8 cellular contexts compared by ENCODE assay signal in genomic region chrX:72238183-72238582, GRCh38. TPM values are rescaled to one million over a fixed set of nuclear protein-coding genes. Genes with fewer than 3 reads are reported as not detected.
DNase-seq lines count a peak whose midpoint lies in the region; ATAC-seq and TF ChIP-seq lines count a peak whose summit lies in the region.

No MANE protein-coding gene starts in this region.

- H3K36me3 ChIP-seq in spleen = no peaks in the 10 kb centered on the region

- TF ChIP-seq POLR2A in spleen (IDR thresholded peaks at IDR 0.05) = no peak

- no peak for ATAC-seq in activated T-cell treated with anti-CD3 and anti-CD28 coated beads, Interleukin-2, amount 50 U/mL, for 4 hours
- peak; percentile 2; the same call in 1 of the 3 replicates for ATAC-seq in SK-N-SH treated with all-trans-retinoic acid at 6 μM for 48 hours
- no peak for ATAC-seq in GM19397 (IDR thresholded peaks at IDR 0.05; ENCODE audit: unreplicated experiment)
- ATAC-seq in HG03457 (IDR thresholded peaks at IDR 0.05; ENCODE audit: unreplicated experiment) = no peak

- H3K9me3 Mint-ChIP-seq in activated T-cell treated with anti-CD3 and anti-CD28 coated beads, Interleukin-2, amount 50 U/mL, for 4 hours = no peaks in the 10 kb centered on the region

- H3K27me3 Mint-ChIP-seq in activated T-cell treated with anti-CD3 and anti-CD28 coated beads, Interleukin-2, amount 50 U/mL, for 4 hours (ENCODE audit: low read depth) = no peaks in the 10 kb centered on the region

- peak overlapping the region; percentile 72 for H3K4me3 Mint-ChIP-seq in activated T-cell treated with anti-CD3 and anti-CD28 coated beads, Interleukin-2, amount 50 U/mL, for 4 hours

- H3K4me1 Mint-ChIP-seq in activated T-cell treated with anti-CD3 and anti-CD28 coated beads, Interleukin-2, amount 50 U/mL, for 4 hours (ENCODE audit: low read depth) = peaks cover 3% of the 10 kb centered on the region

- WGBS in spleen, 5 donors = 34 to 48% (median 39%) methylated on average over 6 of the region's 6 CpGs

- DNase-seq in activated T-cell treated with anti-CD3 and anti-CD28 coated beads, Interleukin-2, amount 50 U/mL, for 4 hours = no peak
- no peak for DNase-seq in activated T-cell treated with anti-CD3 and anti-CD28 coated beads, Interleukin-2, amount 50 U/mL, for 48 hours
- no peak for DNase-seq in fibroblast of mammary gland (ENCODE audit: low read depth)
- no peak for DNase-seq in spleen
- no peak for DNase-seq in NCI-H1092 treated with DMSO at 0.1 percent for 48 hours (lab: John Stamatoyannopoulos, UW)

- no peaks in the 10 kb centered on the region for H3K36me3 Mint-ChIP-seq in activated T-cell treated with anti-CD3 and anti-CD28 coated beads, Interleukin-2, amount 50 U/mL, for 4 hours (ENCODE audit: insufficient read depth)

- H3K4me1 ChIP-seq in spleen = peaks cover 0 to 7% (median 2%) of the 10 kb centered on the region in 6 donors

- H3K27me3 ChIP-seq in spleen (replicated peaks in 1 of 7) = no peaks in the 10 kb centered on the region

- no peaks in the 10 kb centered on the region for H3K9me3 ChIP-seq in spleen

- intact Hi-C loops in spleen (cut with DNase I; ENCODE audit: low total_unique reads) = no loop called here

- no peak for TF ChIP-seq CTCF in fibroblast of mammary gland (conservative IDR thresholded peaks at IDR 0.05; ENCODE audit: control insufficient read depth, insufficient read depth, low read depth, low read length)
- no peak for TF ChIP-seq CTCF in spleen (IDR thresholded peaks at IDR 0.05 in 8 of 11, conservative IDR thresholded peaks at IDR 0.05 in 3 of 11)

- no peak overlapping the region for H3K27ac ChIP-seq in spleen

- H3K4me3 ChIP-seq in fibroblast of mammary gland (ENCODE audit: control insufficient read depth, low read depth, low read length) (peak overlapping the region; percentile 65), spleen (peak overlapping the region in 5 of 8 donors; percentile 31 to 65 (median 36))

TF ChIP-seq in SK-N-SH treated with all-trans-retinoic acid at 6 μM for 48 hours, 23 proteins besides CTCF, POLR2A, EP300 and RAD21:
- TF ChIP-seq CSRNP3 (CRISPR knock-in tag; IDR thresholded peaks at IDR 0.05) (no peak), ISL1 (CRISPR knock-in tag; IDR thresholded peaks at IDR 0.05) (no peak), ZNF70 (CRISPR knock-in tag; IDR thresholded peaks at IDR 0.05) (no peak)

RNA-seq across cellular contexts. Expression of gene ERCC6L, which starts 0.6 kb away (rescaled TPM):
- total RNA-seq in activated T-cell treated with anti-CD3 and anti-CD28 coated beads, Interleukin-2, amount 50 U/mL, for 4 hours = 1 to 10 TPM; 2.9 to 4.7 (median 4.3) TPM
- 1 to 10 TPM in 2 of 7 donors, under 1 TPM in 5; 0.39 to 1.4 (median 0.80) TPM for total RNA-seq in spleen
- polyA plus RNA-seq in spleen = under 1 TPM; 0.30 to 0.86 (median 0.35) TPM

RNA-seq across cellular contexts. Expression of gene RPS4X, which starts 38.9 kb away (rescaled TPM):
- total RNA-seq in activated T-cell treated with anti-CD3 and anti-CD28 coated beads, Interleukin-2, amount 50 U/mL, for 4 hours = 1,000 to 10,000 TPM; 1,059 to 1,737 (median 1,063) TPM
- 1,000 to 10,000 TPM in 4 of 7 donors, 100 to 1,000 TPM in 3; 624 to 1,282 (median 1,031) TPM for total RNA-seq in spleen
- 1,000 to 10,000 TPM; 1,352 to 2,922 (median 1,774) TPM for polyA plus RNA-seq in spleen

RNA-seq across cellular contexts. Expression of gene PIN4, which starts 56.6 kb away (rescaled TPM):
- total RNA-seq in activated T-cell treated with anti-CD3 and anti-CD28 coated beads, Interleukin-2, amount 50 U/mL, for 4 hours = 1 to 10 TPM; 2.8 to 5.5 (median 5.0) TPM
- 10 to 100 TPM in 3 of 7 donors, 1 to 10 TPM in 4; 6.0 to 11.7 (median 9.9) TPM for total RNA-seq in spleen
- polyA plus RNA-seq in spleen = 10 to 100 TPM; 15.8 to 22.0 (median 18.3) TPM
